In genomic region chr11:72754149-72754543, GRCh38 we compare ENCODE assay signal across 24 cellular contexts. TPM values are rescaled to one million over a fixed set of nuclear protein-coding genes. Genes with fewer than 3 reads are reported as not detected.
A peak's percentile ranks its signal among the peaks of the same experiment; 100 is the strongest.
DNase-seq lines count a peak whose midpoint lies in the region; FAIRE-seq and TF ChIP-seq lines count a peak whose summit lies in the region.
"Had no signal": no experiment of that assay in that cellular context is flagged by ENCODE, and none has a peak within 500 bp of the region (broad histone marks: within the 10 kb centered on the region; RNA-seq: fewer than 3 reads in every experiment).

No MANE protein-coding gene starts in this region.

- H4K91ac ChIP-seq in H1 (replicated peaks; ENCODE audit: insufficient read length, low read length) (no peak overlapping the region), neuronal stem cell (ENCODE audit: low read depth, low read length, poor library complexity) (no peak overlapping the region)

- CTCF ChIA-PET in H1 (lab: Charles Lee; ENCODE audit: partially characterized antibody): interaction anchor here (0.6 to 2.2 kb wide), 4 partner anchors 11 to 59 kb away, joined by 3 to 7 read pairs (median 4); no protein-coding TSS in a partner anchor
- CTCF ChIA-PET in activated CD4-positive, alpha-beta memory T cell treated with anti-CD3 and anti-CD28 coated beads, Interleukin-2, amount 10 ng/mL, durations not matched to agents 7 days and 5 days (lab: Charles Lee): interaction anchor here (1.5 kb wide), 1 partner anchor 39 kb away, joined by 5 read pairs; no protein-coding TSS in a partner anchor

- no peak for FAIRE-seq in H1 (lab: Jason Lieb, UNC)
- FAIRE-seq: GM18507 had no signal

- H2BK15ac ChIP-seq in H1 (ENCODE audit: low read length) (peak overlapping the region; percentile 95; the same call in 1 of the 2 replicates), neuronal stem cell (ENCODE audit: low read length) (no peak overlapping the region)

- H2AK5ac ChIP-seq in H1 (ENCODE audit: low read depth, low read length) (no peak overlapping the region; the same call in 1 of the 2 replicates), neuronal stem cell (ENCODE audit: low read depth, low read length) (no peak overlapping the region)

- H3K27ac Mint-ChIP-seq in activated CD4-positive, alpha-beta memory T cell treated with anti-CD3 and anti-CD28 coated beads, Interleukin-2, amount 10 ng/mL, durations not matched to agents 7 days and 5 days: no peak overlapping the region

- H3K23ac ChIP-seq in H1 (ENCODE audit: insufficient read length) (no peak overlapping the region), neuronal stem cell (ENCODE audit: low read depth, low read length, poor library complexity) (no peak overlapping the region)

- H3K4me3 Mint-ChIP-seq in activated CD4-positive, alpha-beta memory T cell treated with anti-CD3 and anti-CD28 coated beads, Interleukin-2, amount 10 ng/mL, durations not matched to agents 7 days and 5 days: no peak overlapping the region

- H2AFZ ChIP-seq in H1 (ENCODE audit: low read length) (no peak overlapping the region), neuronal stem cell (ENCODE audit: low read length) (no peak overlapping the region)
- H2AFZ ChIP-seq: PC-9 had no signal

- H3K9ac ChIP-seq in SK-N-MC (ENCODE audit: insufficient read length): no peak overlapping the region
- H3K9ac ChIP-seq in H1 (replicated peaks in 1 of 4; ENCODE audit: extremely low read depth in 1 of 4, low read depth in 3 of 4, low read length in 3 of 4): no peak overlapping the region
- H3K9ac ChIP-seq in neuronal stem cell (ENCODE audit: low read depth, low read length, poor library complexity): no peak overlapping the region
- H3K9ac ChIP-seq: KMS-11 had no signal

- no peaks in the 10 kb centered on the region for H3K9me3 Mint-ChIP-seq in activated CD4-positive, alpha-beta memory T cell treated with anti-CD3 and anti-CD28 coated beads, Interleukin-2, amount 10 ng/mL, durations not matched to agents 7 days and 5 days
- H3K9me3 Mint-ChIP-seq: CD8-positive, alpha-beta memory T cell had no signal

- H3K27me3 Mint-ChIP-seq in activated CD4-positive, alpha-beta memory T cell treated with anti-CD3 and anti-CD28 coated beads, Interleukin-2, amount 10 ng/mL, durations not matched to agents 7 days and 5 days: no peaks in the 10 kb centered on the region
- H3K27me3 Mint-ChIP-seq: CD8-positive, alpha-beta memory T cell had no signal

- peaks cover 16% of the 10 kb centered on the region; the same call in 1 of the 2 replicates for H3K23me2 ChIP-seq in H1 (ENCODE audit: low read depth, low read length)

- no peaks in the 10 kb centered on the region for H3K36me3 ChIP-seq in SK-N-MC (ENCODE audit: insufficient read depth, low read length)
- no peaks in the 10 kb centered on the region for H3K36me3 ChIP-seq in H1 (ENCODE audit: control insufficient read depth in 2 of 4, insufficient read depth in 4 of 4, low read length in 3 of 4)
- H3K36me3 ChIP-seq in neuronal stem cell (replicated peaks in 1 of 2; ENCODE audit: control insufficient read depth in 2 of 2, insufficient read depth in 2 of 2, low read length in 2 of 2): no peaks in the 10 kb centered on the region
- H3K36me3 ChIP-seq in ovary: no peaks in the 10 kb centered on the region

- H3K14ac ChIP-seq in H1 (ENCODE audit: insufficient read length) (no peak overlapping the region), neuronal stem cell (ENCODE audit: low read length) (no peak overlapping the region)

- H4K20me1 ChIP-seq in H1 (replicated peaks in 1 of 2; ENCODE audit: control insufficient read depth in 1 of 2, insufficient read depth in 2 of 2, low read length in 2 of 2): peaks cover 2% of the 10 kb centered on the region in 2 experiments

- intact Hi-C loops in ovary (cut with DNase I): no loop called here

- H2BK5ac ChIP-seq in H1 (ENCODE audit: low read depth, low read length) (no peak overlapping the region), neuronal stem cell (ENCODE audit: low read length) (no peak overlapping the region)

- peaks cover 0 to 21% of the 10 kb centered on the region in 2 experiments; a peak in 2 of 4 replicates for H3K79me2 ChIP-seq in H1 (ENCODE audit: control insufficient read depth in 1 of 2, insufficient read depth in 2 of 2, low read length in 2 of 2)

- peaks cover 0 to 10% (median 5%) of the 10 kb centered on the region in 4 experiments; a peak in 3 of 7 replicates for H3K27me3 ChIP-seq in H1 (replicated peaks in 1 of 4; ENCODE audit: control insufficient read depth in 3 of 4, extremely low read depth in 1 of 4, insufficient read depth in 3 of 4, low read length in 3 of 4)
- peaks cover 0 to 5% (median 0%) of the 10 kb centered on the region in 3 experiments for H3K27me3 ChIP-seq in neuronal stem cell (ENCODE audit: control insufficient read depth in 3 of 3, insufficient read depth in 3 of 3, low read depth in 1 of 3, low read length in 3 of 3)
- no peaks in the 10 kb centered on the region for H3K27me3 ChIP-seq in ovary

- TF ChIP-seq EP300 in H1 (IDR thresholded peaks at IDR 0.05; ENCODE audit: borderline replicate concordance in 1 of 2, low read depth in 2 of 2, low read length in 2 of 2): no peak
- no peak for TF ChIP-seq EP300 in ovary (IDR thresholded peaks at IDR 0.05)

- peak overlapping the region; percentile 35 to 40; a peak in 3 of 4 replicates for H3K4me2 ChIP-seq in H1 (ENCODE audit: insufficient read depth in 1 of 2, low read depth in 2 of 2, low read length in 2 of 2)
- no peak overlapping the region for H3K4me2 ChIP-seq in neuronal stem cell (ENCODE audit: insufficient read depth, low read length, poor library complexity, severe bottlenecking)
- H3K4me2 ChIP-seq: KMS-11 had no signal

- WGBS in H1 (ENCODE audit: extremely low coverage in 1 of 2, insufficient coverage in 1 of 2, insufficient read length in 1 of 2, insufficient replicate concordance in 2 of 2, low coverage in 1 of 2, low lambda C conversion rate in 2 of 2, missing lambda C conversion rate in 1 of 2), 2 experiments: 89% methylated on average over 8 of the region's 8 CpGs; no CpG with 5 or more reads in 1 of the 2 experiments
- WGBS in neuronal stem cell (ENCODE audit: extremely low coverage in 2 of 2, insufficient read length in 2 of 2, insufficient replicate concordance in 1 of 2), 2 donors: no CpG with 5 or more reads among the region's 8 CpGs
- WGBS in ovary, 3 donors: 93 to 96% (median 94%) methylated on average over 8 of the region's 8 CpGs

- no peak overlapping the region for H2BK20ac ChIP-seq in H1 (ENCODE audit: low read length)

- H3K36me3 Mint-ChIP-seq in activated CD4-positive, alpha-beta memory T cell treated with anti-CD3 and anti-CD28 coated beads, Interleukin-2, amount 10 ng/mL, durations not matched to agents 7 days and 5 days (ENCODE audit: low read depth): no peaks in the 10 kb centered on the region

- H3K9me3 ChIP-seq in SK-N-MC (ENCODE audit: low read depth, low read length): no peaks in the 10 kb centered on the region
- H3K9me3 ChIP-seq in H1 (ENCODE audit: insufficient read depth in 2 of 2, low read depth in 1 of 2, low read length in 1 of 2): no peaks in the 10 kb centered on the region
- no peaks in the 10 kb centered on the region for H3K9me3 ChIP-seq in neuronal stem cell (replicated peaks in 1 of 2; ENCODE audit: control insufficient read depth in 2 of 2, insufficient read depth in 1 of 2, low read depth in 1 of 2, low read length in 2 of 2)
- no peaks in the 10 kb centered on the region for H3K9me3 ChIP-seq in ovary

- H4K8ac ChIP-seq in H1 (ENCODE audit: extremely low read depth, insufficient read depth, low read length) (no peak overlapping the region), neuronal stem cell (ENCODE audit: low read depth, low read length) (no peak overlapping the region)

- no peak overlapping the region for H2BK120ac ChIP-seq in H1 (replicated peaks; ENCODE audit: low read depth, low read length)
- H2BK120ac ChIP-seq in neuronal stem cell (ENCODE audit: low read depth, low read length): no peak overlapping the region

- H3K4ac ChIP-seq in H1 (replicated peaks; ENCODE audit: insufficient read length, low read depth, low read length): no peak overlapping the region
- no peak overlapping the region for H3K4ac ChIP-seq in neuronal stem cell (ENCODE audit: low read length)

- peaks cover 0 to 18% (median 12%) of the 10 kb centered on the region in 4 experiments; a peak in 6 of 7 replicates for H3K4me1 ChIP-seq in H1 (replicated peaks in 1 of 4; ENCODE audit: control insufficient read depth in 3 of 4, insufficient read depth in 4 of 4, low read length in 3 of 4)
- H3K4me1 ChIP-seq in neuronal stem cell (ENCODE audit: control insufficient read depth in 2 of 2, insufficient read depth in 1 of 2, low read depth in 1 of 2, low read length in 2 of 2): peaks cover 2 to 17% of the 10 kb centered on the region in 2 donors
- H3K4me1 ChIP-seq in ovary (ENCODE audit: insufficient read depth): peaks cover 14% of the 10 kb centered on the region

- H3K56ac ChIP-seq in H1 (replicated peaks; ENCODE audit: insufficient read length, low read depth, low read length): no peak overlapping the region

- H3K79me1 ChIP-seq in H1 (ENCODE audit: low read depth, low read length) (peaks cover 8% of the 10 kb centered on the region), neuronal stem cell (ENCODE audit: low read depth, low read length) (peaks cover 3% of the 10 kb centered on the region)

- DNase-seq in DMS53 (lab: John Stamatoyannopoulos, UW): peak; percentile 65
- no peak for DNase-seq in DMS53 treated with DMSO at 0.1 percent for 48 hours (lab: John Stamatoyannopoulos, UW; ENCODE audit: unreplicated experiment)
- no peak for DNase-seq in SK-N-MC (ENCODE audit: low read depth, low spot score)
- no peak for DNase-seq in H1 (ENCODE audit: low read depth in 1 of 2, low spot score in 2 of 2)
- DNase-seq in neuronal stem cell (ENCODE audit: low spot score): no peak
- no peak for DNase-seq in activated CD4-positive, alpha-beta memory T cell treated with anti-CD3 and anti-CD28 coated beads, Interleukin-2, amount 10 ng/mL, durations not matched to agents 7 days and 5 days
- DNase-seq in ovary: no peak
- no peak for DNase-seq in SHP77 (lab: John Stamatoyannopoulos, UW)
- DNase-seq: 8988T; ACHN; DMS 273 treated with DMSO at 0.1 percent for 48 hours; GOT3; HCEC 1CT; IMR-90; MM.1S; NCI-H2029; NCI-H446 treated with DMSO at 0.1 percent for 48 hours; NCI-H526; NCI-H82; NK-92 treated with Interleukin-12 subunit alpha and Interleukin-12 subunit beta, amount 100 ng/mL, for 24 hours; PC-9 had no signal

- TF ChIP-seq POLR2A in H1 (IDR thresholded peaks at IDR 0.05; ENCODE audit: control extremely low read depth in 1 of 2, low read depth in 2 of 2, low read length in 2 of 2): no peak
- no peak for TF ChIP-seq POLR2A in ovary (IDR thresholded peaks at IDR 0.05)

- peaks cover 35% of the 10 kb centered on the region for H3K4me1 Mint-ChIP-seq in activated CD4-positive, alpha-beta memory T cell treated with anti-CD3 and anti-CD28 coated beads, Interleukin-2, amount 10 ng/mL, durations not matched to agents 7 days and 5 days

- TF ChIP-seq CTCF in H1 (IDR thresholded peaks at IDR 0.05; ENCODE audit: control extremely low read depth in 1 of 3, insufficient read depth in 1 of 3, low read depth in 1 of 3, low read length in 3 of 3): no peak
- TF ChIP-seq CTCF in ovary (IDR thresholded peaks at IDR 0.05): no peak

- H3K18ac ChIP-seq in H1 (ENCODE audit: extremely low read depth, low read length): no peak overlapping the region; the same call in 1 of the 2 replicates
- H3K18ac ChIP-seq in neuronal stem cell (ENCODE audit: low read length): no peak overlapping the region

- 0 out of 2 replicates have a peak overlapping the region, but pooled peaks have one; percentile 25 for H3K27ac ChIP-seq in SK-N-MC
- H3K27ac ChIP-seq in H1 (ENCODE audit: low read depth, low read length): no peak overlapping the region
- H3K27ac ChIP-seq in neuronal stem cell (replicated peaks; ENCODE audit: low read length): no peak overlapping the region
- H3K27ac ChIP-seq in ovary: no peak overlapping the region
- H3K27ac ChIP-seq: KMS-11, PC-9 had no signal

- POLR2A ChIA-PET in H1 (lab: Charles Lee; ENCODE audit: partially characterized antibody): interaction anchor here (1.2 kb wide), 1 partner anchor 25 kb away, joined by 4 read pairs; no protein-coding TSS in a partner anchor
- POLR2A ChIA-PET in activated CD4-positive, alpha-beta memory T cell treated with anti-CD3 and anti-CD28 coated beads, Interleukin-2, amount 10 ng/mL, durations not matched to agents 7 days and 5 days (lab: Charles Lee): no interaction called here

- peak overlapping the region; percentile 30; the same call in 1 of the 2 replicates for H2BK12ac ChIP-seq in H1 (ENCODE audit: low read depth, low read length)
- H2BK12ac ChIP-seq in neuronal stem cell (ENCODE audit: low read length): no peak overlapping the region

- no peak overlapping the region for H4K5ac ChIP-seq in H1 (ENCODE audit: insufficient read length, low read depth, low read length)

- H3K4me3 ChIP-seq in SK-N-MC: no peak overlapping the region
- no peak overlapping the region for H3K4me3 ChIP-seq in H1 (ENCODE audit: extremely low read depth in 1 of 4, insufficient read depth in 2 of 4, low read depth in 3 of 4, low read length in 4 of 4)
- no peak overlapping the region for H3K4me3 ChIP-seq in neuronal stem cell (ENCODE audit: low read length in 2 of 2)
- no peak overlapping the region for H3K4me3 ChIP-seq in ovary
- H3K4me3 ChIP-seq: PC-9 had no signal

- TF ChIP-seq RAD21 in H1 (IDR thresholded peaks at IDR 0.05 in 1 of 2, conservative IDR thresholded peaks at IDR 0.05 in 1 of 2; ENCODE audit: low read depth in 2 of 2, low read length in 2 of 2): no peak

RNA-seq across cellular contexts. Expression of gene ARAP1, which starts 1.9 kb away (rescaled TPM):
- total RNA-seq in H1 (2021; fragmentation: NEBNext Ultra II Directional; extraction: Animal tissue kit (Norgen Biotek cat#: 25700)): 59.5 and 61.6 TPM in 2 replicates
- polyA plus RNA-seq in H1 (2011; rRNA removed) (25.7 and 39.9 TPM in 2 replicates), ovary (10 to 100 TPM; 39.0 to 75.5 TPM)
- 34.5 TPM for polyA plus RNA-seq in H1 (2011; cell fraction: cytosol; rRNA removed)
- polyA plus RNA-seq in H1 (2011; cell fraction: nucleus; rRNA removed): 123 TPM
- polyA plus RNA-seq in H1 (2012, experiment 1 of 2): 39.5 to 54.2 TPM (median 51.4 TPM) in 4 replicates
- 53.3 TPM for polyA plus RNA-seq in H1 (2012, experiment 2 of 2)
- polyA plus RNA-seq in H1 (2013, experiment 1 of 2): 28.7 TPM
- 25.5 TPM for polyA plus RNA-seq in H1 (2013, experiment 2 of 2)
- polyA minus RNA-seq in H1 (2011; rRNA and poly(A)+ RNA removed): 39.5 and 45.8 TPM in 2 replicates
- 52.5 TPM for polyA minus RNA-seq in H1 (2011; cell fraction: cytosol; rRNA and poly(A)+ RNA removed)
- 66.4 TPM for polyA minus RNA-seq in H1 (2011; cell fraction: nucleus; rRNA and poly(A)+ RNA removed)
- polyA plus RNA-seq in neuronal stem cell (2013, experiment 1 of 2): 15.2 TPM
- 15.9 TPM for polyA plus RNA-seq in neuronal stem cell (2013, experiment 2 of 2)
- total RNA-seq in activated CD4-positive, alpha-beta memory T cell treated with anti-CD3 and anti-CD28 coated beads, Interleukin-2, amount 10 ng/mL, durations not matched to agents 7 days and 5 days: 100 to 1,000 TPM; 108 to 109 TPM
- total RNA-seq in ovary: 100 to 1,000 TPM in 1 of 7 donors, 10 to 100 TPM in 6; 62.1 to 162 (median 81.9) TPM

RNA-seq across cellular contexts. Expression of gene STARD10, which starts 39.7 kb away (rescaled TPM):
- 23.7 and 25.3 TPM in 2 replicates for total RNA-seq in H1 (2021; fragmentation: NEBNext Ultra II Directional; extraction: Animal tissue kit (Norgen Biotek cat#: 25700))
- polyA plus RNA-seq in H1 (2011; rRNA removed) (35.7 and 57.1 TPM in 2 replicates), ovary (10 to 100 TPM; 36.8 to 41.0 TPM)
- polyA plus RNA-seq in H1 (2011; cell fraction: cytosol; rRNA removed): 41.5 TPM
- 74.6 TPM for polyA plus RNA-seq in H1 (2011; cell fraction: nucleus; rRNA removed)
- 26.5 to 39.2 TPM (median 33.0 TPM) in 4 replicates for polyA plus RNA-seq in H1 (2012, experiment 1 of 2)
- polyA plus RNA-seq in H1 (2012, experiment 2 of 2): 26.5 TPM
- polyA plus RNA-seq in H1 (2013, experiment 1 of 2): 16.4 TPM
- polyA plus RNA-seq in H1 (2013, experiment 2 of 2): 14.7 TPM
- polyA minus RNA-seq in H1 (2011; rRNA and poly(A)+ RNA removed): 31.9 and 36.2 TPM in 2 replicates
- 19.2 TPM for polyA minus RNA-seq in H1 (2011; cell fraction: cytosol; rRNA and poly(A)+ RNA removed)
- polyA minus RNA-seq in H1 (2011; cell fraction: nucleus; rRNA and poly(A)+ RNA removed): 19.1 TPM
- 19.9 TPM for polyA plus RNA-seq in neuronal stem cell (2013, experiment 1 of 2)
- polyA plus RNA-seq in neuronal stem cell (2013, experiment 2 of 2): 17.9 TPM
- total RNA-seq in activated CD4-positive, alpha-beta memory T cell treated with anti-CD3 and anti-CD28 coated beads, Interleukin-2, amount 10 ng/mL, durations not matched to agents 7 days and 5 days: 10 to 100 TPM; 11.3 to 11.6 TPM
- 10 to 100 TPM; 38.7 to 56.1 (median 46.3) TPM for total RNA-seq in ovary
